ENCODE assay signal across 16 cellular contexts in the genomic region with DNA sequence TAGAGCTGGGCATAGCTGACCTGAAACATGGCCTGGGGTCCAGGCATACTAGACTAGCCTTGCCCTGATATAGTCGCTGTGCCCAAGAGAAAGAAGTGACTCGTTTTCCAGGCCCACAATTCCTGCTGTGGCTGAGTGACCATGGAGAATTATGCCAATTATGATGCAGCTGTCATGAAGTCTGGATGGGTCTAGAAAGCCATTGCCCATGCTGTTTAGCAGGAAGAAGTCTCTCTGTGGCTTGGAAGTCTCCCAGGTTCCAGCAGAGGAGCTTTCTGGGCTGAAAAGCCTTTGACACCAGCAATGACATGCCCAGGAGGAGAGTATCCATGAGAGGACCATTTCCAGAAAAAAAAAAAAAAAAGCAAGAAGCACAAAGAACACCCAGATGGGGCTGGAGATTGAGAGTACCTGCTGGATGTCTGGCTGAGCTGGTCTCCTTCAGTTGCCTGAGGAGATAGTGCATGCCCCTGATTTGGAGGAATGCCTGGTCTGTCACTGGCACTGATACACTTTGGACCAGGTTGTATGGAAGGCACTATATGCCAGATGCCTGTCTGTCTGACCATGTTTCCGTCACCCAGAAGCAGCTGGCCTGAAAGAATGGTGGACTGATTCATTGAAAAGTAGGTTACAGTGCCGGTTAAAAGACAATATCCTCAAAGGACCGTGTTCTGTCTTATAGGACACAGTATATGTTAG.
"Had no signal": no experiment of that assay in that cellular context is flagged by ENCODE, and none has a peak within 500 bp of the region (broad histone marks: within the 10 kb centered on the region; RNA-seq: fewer than 3 reads in every experiment).

No MANE protein-coding gene starts in this region.

- H3K27ac Mint-ChIP-seq: activated CD8-positive, alpha-beta memory T cell treated with anti-CD3 and anti-CD28 coated beads, Interleukin-2, amount 10 ng/mL, durations not matched to agents 7 days and 5 days; activated naive CD8-positive, alpha-beta T cell treated with anti-CD3 and anti-CD28 coated beads for 36 hours; activated T-cell treated with anti-CD3 and anti-CD28 coated beads, Interleukin-2, amount 50 U/mL, for 24 hours; memory B cell; nephron progenitor cell had no signal

- H3K4me3 Mint-ChIP-seq: activated CD8-positive, alpha-beta memory T cell treated with anti-CD3 and anti-CD28 coated beads, Interleukin-2, amount 10 ng/mL, durations not matched to agents 7 days and 5 days; activated naive CD8-positive, alpha-beta T cell treated with anti-CD3 and anti-CD28 coated beads for 36 hours; activated T-cell treated with anti-CD3 and anti-CD28 coated beads, Interleukin-2, amount 50 U/mL, for 24 hours; memory B cell; nephron progenitor cell had no signal

- H3K4me1 Mint-ChIP-seq: activated naive CD8-positive, alpha-beta T cell treated with anti-CD3 and anti-CD28 coated beads for 36 hours; nephron progenitor cell had no signal

- ATAC-seq: activated CD8-positive, alpha-beta memory T cell treated with anti-CD3 and anti-CD28 coated beads, Interleukin-2, amount 10 ng/mL, durations not matched to agents 7 days and 5 days; left lobe of liver had no signal

- H3K27me3 Mint-ChIP-seq: activated naive CD8-positive, alpha-beta T cell treated with anti-CD3 and anti-CD28 coated beads for 36 hours; memory B cell had no signal

- H3K9me3 Mint-ChIP-seq: activated naive CD8-positive, alpha-beta T cell treated with anti-CD3 and anti-CD28 coated beads for 36 hours; activated T-cell treated with anti-CD3 and anti-CD28 coated beads, Interleukin-2, amount 50 U/mL, for 24 hours; nephron progenitor cell had no signal

- DNase-seq: activated CD4-positive, alpha-beta T cell treated with anti-CD3 and anti-CD28 coated beads for 1 hour; activated CD4-positive, alpha-beta T cell treated with anti-CD3 and anti-CD28 coated beads, Interleukin-2, amount 50 U/mL, for 48 hours; activated CD8-positive, alpha-beta memory T cell treated with anti-CD3 and anti-CD28 coated beads, Interleukin-2, amount 10 ng/mL, durations not matched to agents 7 days and 5 days; activated gamma-delta T cell treated with Interleukin-2 at 50 U/mL for 16 hours; activated naive CD8-positive, alpha-beta T cell treated with anti-CD3 and anti-CD28 coated beads for 36 hours; activated T-cell treated with anti-CD3 and anti-CD28 coated beads, Interleukin-2, amount 50 U/mL, for 24 hours; effector CD4-positive, alpha-beta T cell; heart left ventricle; nephron progenitor cell; stimulated activated CD4-positive, alpha-beta T cell treated with anti-CD3 and anti-CD28 coated beads, Interleukin-4, amount 100 ng/mL, for 24 hours; stomach; T-helper 9 cell had no signal

- H3K36me3 Mint-ChIP-seq: activated CD8-positive, alpha-beta memory T cell treated with anti-CD3 and anti-CD28 coated beads, Interleukin-2, amount 10 ng/mL, durations not matched to agents 7 days and 5 days; activated naive CD8-positive, alpha-beta T cell treated with anti-CD3 and anti-CD28 coated beads for 36 hours had no signal

- FAIRE-seq: colon, frontal cortex had no signal
